In genomic region chr6:20221448-20221847, GRCh38 we compare ENCODE assay signal across 30 cellular contexts.
"Had no signal": no experiment of that assay in that cellular context is flagged by ENCODE, and none has a peak within 500 bp of the region (broad histone marks: within the 10 kb centered on the region; RNA-seq: fewer than 3 reads in every experiment).

No MANE protein-coding gene starts in this region.

- H3K27me3 ChIP-seq: ascending aorta, left lung, ovary, thyroid gland had no signal

- DNase-seq: activated CD4-positive, alpha-beta T cell treated with anti-CD3 and anti-CD28 coated beads for 36 hours; activated CD4-positive, alpha-beta T cell treated with anti-CD3 and anti-CD28 coated beads, Interleukin-2, amount 50 U/mL, for 4 hours; activated CD4-positive, CD25-positive, alpha-beta regulatory T cell; activated effector memory CD4-positive, alpha-beta T cell treated with Interleukin-2 at 50 U/mL for 16 hours; activated naive CD4-positive, alpha-beta T cell treated with anti-CD3 and anti-CD28 coated beads for 36 hours; activated naive CD8-positive, alpha-beta T cell treated with anti-CD3 and anti-CD28 coated beads, Interleukin-2, amount 10 ng/mL, durations not matched to agents 7 days and 5 days; activated T-cell treated with anti-CD3 and anti-CD28 coated beads for 4 hours; activated T-cell treated with anti-CD3 and anti-CD28 coated beads, Interleukin-2, amount 50 U/mL, for 72 hours; cortex of kidney; endodermal cell; foreskin fibroblast; head of caudate nucleus; hypothalamus; left lung; lower lobe of right lung; mesenchymal stem cell; natural killer cell; ovary; retina; stimulated activated CD4-positive, alpha-beta T cell treated with anti-CD3 and anti-CD28 coated beads, Interleukin-1b, Interleukin-23, amount 100 ng/mL, for 48 hours; stimulated activated CD4-positive, alpha-beta T cell treated with anti-CD3 and anti-CD28 coated beads, Interleukin-4, amount 100 ng/mL, for 4 hours; stimulated activated CD8-positive, alpha-beta memory T cell treated with anti-CD3 and anti-CD28 coated beads, Interleukin-4, amount 100 ng/mL, for 48 hours; stimulated activated naive CD8-positive, alpha-beta T cell treated with anti-CD3 and anti-CD28 coated beads, Interleukin-15, amount 100 ng/mL, for 72 hours; substantia nigra; thyroid gland had no signal

- ATAC-seq: activated CD4-positive, alpha-beta T cell treated with anti-CD3 and anti-CD28 coated beads for 36 hours; activated T-cell treated with anti-CD3 and anti-CD28 coated beads, Interleukin-2, amount 50 U/mL, for 72 hours; esophagus mucosa; left lung; lower lobe of right lung; natural killer cell; sciatic nerve; stimulated activated memory B cell treated with anti-CD40 and anti-IgM and Interleukin-4, amounts not matched to agents 10 μg/mL and 1 μg/mL and 100 μg/mL, for 72 hours; stimulated activated naive CD8-positive, alpha-beta T cell treated with anti-CD3 and anti-CD28 coated beads, Interleukin-15, amount 100 ng/mL, for 72 hours had no signal

- H3K27ac ChIP-seq: ascending aorta, left lung, lower lobe of right lung, ovary, thyroid gland had no signal

- H3K36me3 ChIP-seq: ascending aorta, left lung, lower lobe of right lung, ovary, thyroid gland had no signal

- H3K4me1 ChIP-seq: lower lobe of right lung had no signal

- H3K9me3 ChIP-seq: ascending aorta, left lung, lower lobe of right lung, ovary, thyroid gland had no signal

- H3K4me3 ChIP-seq: ascending aorta, left lung, lower lobe of right lung, ovary, smooth muscle cell, thyroid gland had no signal
